ENCODE assay signal across 1 cellular context in the genomic region with DNA sequence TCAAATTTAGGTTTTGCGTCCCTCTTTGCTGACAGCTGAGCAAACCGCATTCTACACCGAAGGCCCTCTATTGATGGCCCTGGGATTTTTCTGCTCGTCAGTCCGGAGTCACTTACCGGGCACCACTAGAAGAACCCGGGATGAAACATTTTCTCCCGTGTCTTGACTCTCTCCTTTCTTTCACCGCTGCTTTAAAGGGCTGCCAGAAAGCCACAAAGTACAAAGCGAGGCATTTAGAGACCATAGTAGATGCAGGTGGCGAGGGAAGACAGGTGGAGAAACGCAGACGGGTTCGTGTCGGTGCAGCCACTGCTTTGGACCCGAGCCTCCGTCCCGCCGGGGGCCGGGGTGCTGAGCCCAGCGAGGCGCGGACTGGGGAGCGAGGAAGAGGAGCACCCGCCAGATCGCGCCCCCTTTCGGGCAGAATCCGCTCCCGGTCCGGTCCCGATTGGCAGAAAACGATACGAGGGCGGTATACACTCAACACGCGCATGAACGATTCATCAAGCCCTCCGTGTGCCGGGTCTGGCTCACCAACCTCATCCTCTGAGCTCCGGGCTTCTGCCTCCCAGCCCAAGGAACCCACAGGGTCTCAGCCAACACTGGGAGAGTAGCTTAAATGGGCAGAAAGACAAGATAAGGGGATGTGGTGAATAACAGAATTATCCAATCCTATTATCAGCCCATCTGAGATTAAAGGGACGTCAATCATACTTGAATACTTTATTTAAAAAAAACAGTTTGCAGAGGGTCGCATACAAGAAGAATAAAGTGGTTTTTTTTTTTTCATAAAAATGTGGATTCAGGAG.
TF ChIP-seq lines count a peak whose summit lies in the region.

No MANE protein-coding gene starts in this region.

TF ChIP-seq in HEK293, 187 proteins besides CTCF, POLR2A, EP300 and RAD21 (continued from another document and continues in another):
- TF ChIP-seq, protein P1, sequence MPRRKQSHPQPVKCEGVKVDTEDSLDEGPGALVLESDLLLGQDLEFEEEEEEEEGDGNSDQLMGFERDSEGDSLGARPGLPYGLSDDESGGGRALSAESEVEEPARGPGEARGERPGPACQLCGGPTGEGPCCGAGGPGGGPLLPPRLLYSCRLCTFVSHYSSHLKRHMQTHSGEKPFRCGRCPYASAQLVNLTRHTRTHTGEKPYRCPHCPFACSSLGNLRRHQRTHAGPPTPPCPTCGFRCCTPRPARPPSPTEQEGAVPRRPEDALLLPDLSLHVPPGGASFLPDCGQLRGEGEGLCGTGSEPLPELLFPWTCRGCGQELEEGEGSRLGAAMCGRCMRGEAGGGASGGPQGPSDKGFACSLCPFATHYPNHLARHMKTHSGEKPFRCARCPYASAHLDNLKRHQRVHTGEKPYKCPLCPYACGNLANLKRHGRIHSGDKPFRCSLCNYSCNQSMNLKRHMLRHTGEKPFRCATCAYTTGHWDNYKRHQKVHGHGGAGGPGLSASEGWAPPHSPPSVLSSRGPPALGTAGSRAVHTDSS (tag by site-specific recombination; IDR thresholded peaks at IDR 0.05): peak; percentile 95
- TF ChIP-seq ZNF777 (tag by site-specific recombination; IDR thresholded peaks at IDR 0.05; ENCODE audit: borderline replicate concordance): peak; percentile 92
- no peak for TF ChIP-seq GLI2 (tag by site-specific recombination; IDR thresholded peaks at IDR 0.05; ENCODE audit: borderline replicate concordance, low read depth)
- TF ChIP-seq, protein P2, sequence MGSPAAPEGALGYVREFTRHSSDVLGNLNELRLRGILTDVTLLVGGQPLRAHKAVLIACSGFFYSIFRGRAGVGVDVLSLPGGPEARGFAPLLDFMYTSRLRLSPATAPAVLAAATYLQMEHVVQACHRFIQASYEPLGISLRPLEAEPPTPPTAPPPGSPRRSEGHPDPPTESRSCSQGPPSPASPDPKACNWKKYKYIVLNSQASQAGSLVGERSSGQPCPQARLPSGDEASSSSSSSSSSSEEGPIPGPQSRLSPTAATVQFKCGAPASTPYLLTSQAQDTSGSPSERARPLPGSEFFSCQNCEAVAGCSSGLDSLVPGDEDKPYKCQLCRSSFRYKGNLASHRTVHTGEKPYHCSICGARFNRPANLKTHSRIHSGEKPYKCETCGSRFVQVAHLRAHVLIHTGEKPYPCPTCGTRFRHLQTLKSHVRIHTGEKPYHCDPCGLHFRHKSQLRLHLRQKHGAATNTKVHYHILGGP (tag by site-specific recombination; IDR thresholded peaks at IDR 0.05): no peak
- TF ChIP-seq ZNF404 (tag by site-specific recombination; IDR thresholded peaks at IDR 0.05): no peak
- TF ChIP-seq ZNF114 (tag by site-specific recombination; IDR thresholded peaks at IDR 0.05): no peak
- TF ChIP-seq KLF9 (tag by site-specific recombination; IDR thresholded peaks at IDR 0.05; ENCODE audit: low read depth): no peak
- TF ChIP-seq ZNF629 (tag by site-specific recombination; IDR thresholded peaks at IDR 0.05): peak; percentile 50
- peak; percentile 69; the same call in 1 of the 2 replicates for TF ChIP-seq ZNF561 (tag by site-specific recombination; IDR thresholded peaks at IDR 0.05; ENCODE audit: borderline replicate concordance)
- 0 out of 2 replicates have a peak, but pooled peaks have one; percentile 19 for TF ChIP-seq SP3 (tag by site-specific recombination; IDR thresholded peaks at IDR 0.05)
- no peak for TF ChIP-seq ZNF292 (tag by site-specific recombination; IDR thresholded peaks at IDR 0.05; ENCODE audit: borderline replicate concordance, low read depth)
- TF ChIP-seq, protein P3, sequence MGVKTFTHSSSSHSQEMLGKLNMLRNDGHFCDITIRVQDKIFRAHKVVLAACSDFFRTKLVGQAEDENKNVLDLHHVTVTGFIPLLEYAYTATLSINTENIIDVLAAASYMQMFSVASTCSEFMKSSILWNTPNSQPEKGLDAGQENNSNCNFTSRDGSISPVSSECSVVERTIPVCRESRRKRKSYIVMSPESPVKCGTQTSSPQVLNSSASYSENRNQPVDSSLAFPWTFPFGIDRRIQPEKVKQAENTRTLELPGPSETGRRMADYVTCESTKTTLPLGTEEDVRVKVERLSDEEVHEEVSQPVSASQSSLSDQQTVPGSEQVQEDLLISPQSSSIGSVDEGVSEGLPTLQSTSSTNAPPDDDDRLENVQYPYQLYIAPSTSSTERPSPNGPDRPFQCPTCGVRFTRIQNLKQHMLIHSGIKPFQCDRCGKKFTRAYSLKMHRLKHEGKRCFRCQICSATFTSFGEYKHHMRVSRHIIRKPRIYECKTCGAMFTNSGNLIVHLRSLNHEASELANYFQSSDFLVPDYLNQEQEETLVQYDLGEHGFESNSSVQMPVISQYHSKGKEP (tag by site-specific recombination; IDR thresholded peaks at IDR 0.05): no peak
- TF ChIP-seq, protein P4, sequence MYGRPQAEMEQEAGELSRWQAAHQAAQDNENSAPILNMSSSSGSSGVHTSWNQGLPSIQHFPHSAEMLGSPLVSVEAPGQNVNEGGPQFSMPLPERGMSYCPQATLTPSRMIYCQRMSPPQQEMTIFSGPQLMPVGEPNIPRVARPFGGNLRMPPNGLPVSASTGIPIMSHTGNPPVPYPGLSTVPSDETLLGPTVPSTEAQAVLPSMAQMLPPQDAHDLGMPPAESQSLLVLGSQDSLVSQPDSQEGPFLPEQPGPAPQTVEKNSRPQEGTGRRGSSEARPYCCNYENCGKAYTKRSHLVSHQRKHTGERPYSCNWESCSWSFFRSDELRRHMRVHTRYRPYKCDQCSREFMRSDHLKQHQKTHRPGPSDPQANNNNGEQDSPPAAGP (tag by site-specific recombination; IDR thresholded peaks at IDR 0.05): peak; percentile 72
- TF ChIP-seq BCL11A (tag by site-specific recombination; IDR thresholded peaks at IDR 0.05; ENCODE audit: low read depth): 0 out of 2 replicates have a peak, but pooled peaks have one; percentile 70
- no peak; the same call in 1 of the 2 replicates for TF ChIP-seq WT1 (tag by site-specific recombination; IDR thresholded peaks at IDR 0.05)
- TF ChIP-seq TCF7L2 (IDR thresholded peaks at IDR 0.05; ENCODE audit: borderline replicate concordance, low read depth, low read length): no peak
- TF ChIP-seq TRIM28 (IDR thresholded peaks at IDR 0.05; ENCODE audit: borderline replicate concordance, low read length): peak; percentile 90
- TF ChIP-seq, protein P5, sequence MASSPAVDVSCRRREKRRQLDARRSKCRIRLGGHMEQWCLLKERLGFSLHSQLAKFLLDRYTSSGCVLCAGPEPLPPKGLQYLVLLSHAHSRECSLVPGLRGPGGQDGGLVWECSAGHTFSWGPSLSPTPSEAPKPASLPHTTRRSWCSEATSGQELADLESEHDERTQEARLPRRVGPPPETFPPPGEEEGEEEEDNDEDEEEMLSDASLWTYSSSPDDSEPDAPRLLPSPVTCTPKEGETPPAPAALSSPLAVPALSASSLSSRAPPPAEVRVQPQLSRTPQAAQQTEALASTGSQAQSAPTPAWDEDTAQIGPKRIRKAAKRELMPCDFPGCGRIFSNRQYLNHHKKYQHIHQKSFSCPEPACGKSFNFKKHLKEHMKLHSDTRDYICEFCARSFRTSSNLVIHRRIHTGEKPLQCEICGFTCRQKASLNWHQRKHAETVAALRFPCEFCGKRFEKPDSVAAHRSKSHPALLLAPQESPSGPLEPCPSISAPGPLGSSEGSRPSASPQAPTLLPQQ (tag by site-specific recombination; IDR thresholded peaks at IDR 0.05): peak; percentile 53; the same call in 1 of the 2 replicates
- peak; percentile 88 for TF ChIP-seq ZNF2 (tag by site-specific recombination; IDR thresholded peaks at IDR 0.05)
- TF ChIP-seq ZNF514 (tag by site-specific recombination; IDR thresholded peaks at IDR 0.05): no peak
- TF ChIP-seq ZBTB7A (tag by site-specific recombination; IDR thresholded peaks at IDR 0.05; ENCODE audit: low read depth): no peak; the same call in 1 of the 2 replicates
- TF ChIP-seq ZNF416 (tag by site-specific recombination; IDR thresholded peaks at IDR 0.05): no peak
- TF ChIP-seq, protein P6, sequence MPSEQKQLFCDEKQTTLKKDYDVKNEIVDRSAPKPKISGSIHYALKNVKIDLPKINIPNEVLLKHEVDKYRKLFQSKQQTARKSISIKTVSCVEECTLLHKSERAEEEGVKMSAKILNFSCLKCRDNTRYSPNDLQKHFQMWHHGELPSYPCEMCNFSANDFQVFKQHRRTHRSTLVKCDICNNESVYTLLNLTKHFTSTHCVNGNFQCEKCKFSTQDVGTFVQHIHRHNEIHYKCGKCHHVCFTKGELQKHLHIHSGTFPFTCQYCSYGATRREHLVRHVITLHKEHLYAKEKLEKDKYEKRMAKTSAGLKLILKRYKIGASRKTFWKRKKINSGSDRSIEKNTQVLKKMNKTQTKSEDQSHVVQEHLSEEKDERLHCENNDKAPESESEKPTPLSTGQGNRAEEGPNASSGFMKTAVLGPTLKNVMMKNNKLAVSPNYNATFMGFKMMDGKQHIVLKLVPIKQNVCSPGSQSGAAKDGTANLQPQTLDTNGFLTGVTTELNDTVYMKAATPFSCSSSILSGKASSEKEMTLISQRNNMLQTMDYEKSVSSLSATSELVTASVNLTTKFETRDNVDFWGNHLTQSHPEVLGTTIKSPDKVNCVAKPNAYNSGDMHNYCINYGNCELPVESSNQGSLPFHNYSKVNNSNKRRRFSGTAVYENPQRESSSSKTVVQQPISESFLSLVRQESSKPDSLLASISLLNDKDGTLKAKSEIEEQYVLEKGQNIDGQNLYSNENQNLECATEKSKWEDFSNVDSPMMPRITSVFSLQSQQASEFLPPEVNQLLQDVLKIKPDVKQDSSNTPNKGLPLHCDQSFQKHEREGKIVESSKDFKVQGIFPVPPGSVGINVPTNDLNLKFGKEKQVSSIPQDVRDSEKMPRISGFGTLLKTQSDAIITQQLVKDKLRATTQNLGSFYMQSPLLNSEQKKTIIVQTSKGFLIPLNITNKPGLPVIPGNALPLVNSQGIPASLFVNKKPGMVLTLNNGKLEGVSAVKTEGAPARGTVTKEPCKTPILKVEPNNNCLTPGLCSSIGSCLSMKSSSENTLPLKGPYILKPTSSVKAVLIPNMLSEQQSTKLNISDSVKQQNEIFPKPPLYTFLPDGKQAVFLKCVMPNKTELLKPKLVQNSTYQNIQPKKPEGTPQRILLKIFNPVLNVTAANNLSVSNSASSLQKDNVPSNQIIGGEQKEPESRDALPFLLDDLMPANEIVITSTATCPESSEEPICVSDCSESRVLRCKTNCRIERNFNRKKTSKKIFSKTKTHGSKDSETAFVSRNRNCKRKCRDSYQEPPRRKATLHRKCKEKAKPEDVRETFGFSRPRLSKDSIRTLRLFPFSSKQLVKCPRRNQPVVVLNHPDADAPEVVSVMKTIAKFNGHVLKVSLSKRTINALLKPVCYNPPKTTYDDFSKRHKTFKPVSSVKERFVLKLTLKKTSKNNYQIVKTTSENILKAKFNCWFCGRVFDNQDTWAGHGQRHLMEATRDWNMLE (tag by site-specific recombination; conservative IDR thresholded peaks at IDR 0.05; ENCODE audit: low read depth): no peak
- peak; percentile 100 for TF ChIP-seq ZBTB8A (tag by site-specific recombination; IDR thresholded peaks at IDR 0.05)
- no peak for TF ChIP-seq YY2 (tag by site-specific recombination; IDR thresholded peaks at IDR 0.05)
- TF ChIP-seq ZFP69B (tag by site-specific recombination; IDR thresholded peaks at IDR 0.05): 0 out of 2 replicates have a peak, but pooled peaks have one; percentile 50
- TF ChIP-seq, protein P7, sequence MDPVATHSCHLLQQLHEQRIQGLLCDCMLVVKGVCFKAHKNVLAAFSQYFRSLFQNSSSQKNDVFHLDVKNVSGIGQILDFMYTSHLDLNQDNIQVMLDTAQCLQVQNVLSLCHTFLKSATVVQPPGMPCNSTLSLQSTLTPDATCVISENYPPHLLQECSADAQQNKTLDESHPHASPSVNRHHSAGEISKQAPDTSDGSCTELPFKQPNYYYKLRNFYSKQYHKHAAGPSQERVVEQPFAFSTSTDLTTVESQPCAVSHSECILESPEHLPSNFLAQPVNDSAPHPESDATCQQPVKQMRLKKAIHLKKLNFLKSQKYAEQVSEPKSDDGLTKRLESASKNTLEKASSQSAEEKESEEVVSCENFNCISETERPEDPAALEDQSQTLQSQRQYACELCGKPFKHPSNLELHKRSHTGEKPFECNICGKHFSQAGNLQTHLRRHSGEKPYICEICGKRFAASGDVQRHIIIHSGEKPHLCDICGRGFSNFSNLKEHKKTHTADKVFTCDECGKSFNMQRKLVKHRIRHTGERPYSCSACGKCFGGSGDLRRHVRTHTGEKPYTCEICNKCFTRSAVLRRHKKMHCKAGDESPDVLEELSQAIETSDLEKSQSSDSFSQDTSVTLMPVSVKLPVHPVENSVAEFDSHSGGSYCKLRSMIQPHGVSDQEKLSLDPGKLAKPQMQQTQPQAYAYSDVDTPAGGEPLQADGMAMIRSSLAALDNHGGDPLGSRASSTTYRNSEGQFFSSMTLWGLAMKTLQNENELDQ (tag by site-specific recombination; IDR thresholded peaks at IDR 0.05; ENCODE audit: low read depth): no peak
- TF ChIP-seq GLIS1 (tag by site-specific recombination; IDR thresholded peaks at IDR 0.05): no peak
- no peak for TF ChIP-seq ZNF558 (tag by site-specific recombination; IDR thresholded peaks at IDR 0.05)
- no peak for TF ChIP-seq ZNF776 (tag by site-specific recombination; IDR thresholded peaks at IDR 0.05; ENCODE audit: borderline replicate concordance)
- TF ChIP-seq ZNF121 (tag by site-specific recombination; IDR thresholded peaks at IDR 0.05): no peak
- TF ChIP-seq ZNF623 (tag by site-specific recombination; IDR thresholded peaks at IDR 0.05): no peak
- TF ChIP-seq ZNF555 (tag by site-specific recombination; conservative IDR thresholded peaks at IDR 0.05): no peak
- peak; percentile 77 for TF ChIP-seq ZNF394 (tag by site-specific recombination; IDR thresholded peaks at IDR 0.05; ENCODE audit: borderline replicate concordance)
- TF ChIP-seq ZNF24 (tag by site-specific recombination; IDR thresholded peaks at IDR 0.05): 0 out of 2 replicates have a peak, but pooled peaks have one; percentile 55
- peak; percentile 78; the same call in 1 of the 2 replicates for TF ChIP-seq ZFP37 (tag by site-specific recombination; IDR thresholded peaks at IDR 0.05)
- peak; percentile 93 for TF ChIP-seq ZBTB20 (tag by site-specific recombination; IDR thresholded peaks at IDR 0.05)
- no peak for TF ChIP-seq ZNF341 (tag by site-specific recombination; IDR thresholded peaks at IDR 0.05; ENCODE audit: low read depth)
- no peak for TF ChIP-seq ZNF266 (tag by site-specific recombination; IDR thresholded peaks at IDR 0.05; ENCODE audit: low read depth)
- TF ChIP-seq ZNF157 (tag by site-specific recombination; IDR thresholded peaks at IDR 0.05): no peak
- TF ChIP-seq OVOL3 (tag by site-specific recombination; IDR thresholded peaks at IDR 0.05): no peak
- no peak for TF ChIP-seq ZNF571 (tag by site-specific recombination; IDR thresholded peaks at IDR 0.05)
- TF ChIP-seq, protein P8, sequence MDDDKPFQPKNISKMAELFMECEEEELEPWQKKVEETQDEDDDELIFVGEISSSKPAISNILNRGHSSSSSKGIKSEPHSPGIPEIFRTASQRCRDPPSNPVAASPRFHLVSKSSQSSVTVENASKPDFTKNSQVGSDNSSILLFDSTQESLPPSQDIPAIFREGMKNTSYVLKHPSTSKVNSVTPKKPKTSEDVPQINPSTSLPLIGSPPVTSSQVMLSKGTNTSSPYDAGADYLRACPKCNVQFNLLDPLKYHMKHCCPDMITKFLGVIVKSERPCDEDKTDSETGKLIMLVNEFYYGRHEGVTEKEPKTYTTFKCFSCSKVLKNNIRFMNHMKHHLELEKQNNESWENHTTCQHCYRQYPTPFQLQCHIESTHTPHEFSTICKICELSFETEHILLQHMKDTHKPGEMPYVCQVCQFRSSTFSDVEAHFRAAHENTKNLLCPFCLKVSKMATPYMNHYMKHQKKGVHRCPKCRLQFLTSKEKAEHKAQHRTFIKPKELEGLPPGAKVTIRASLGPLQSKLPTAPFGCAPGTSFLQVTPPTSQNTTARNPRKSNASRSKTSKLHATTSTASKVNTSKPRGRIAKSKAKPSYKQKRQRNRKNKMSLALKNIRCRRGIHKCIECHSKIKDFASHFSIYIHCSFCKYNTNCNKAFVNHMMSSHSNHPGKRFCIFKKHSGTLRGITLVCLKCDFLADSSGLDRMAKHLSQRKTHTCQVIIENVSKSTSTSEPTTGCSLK (tag by site-specific recombination; IDR thresholded peaks at IDR 0.05): no peak
- TF ChIP-seq ZNF664 (tag by site-specific recombination; IDR thresholded peaks at IDR 0.05): no peak
